ENCODE assay signal across 1 cellular context in genomic region chr17:43998552-43998951, GRCh38.
TF ChIP-seq lines count a peak whose summit lies in the region.

No MANE protein-coding gene starts in this region.

TF ChIP-seq in SK-N-SH, 30 proteins besides CTCF, POLR2A, EP300 and RAD21 (continued from another document):
- peak; percentile 68 for TF ChIP-seq PBX3 (IDR thresholded peaks at IDR 0.05)
- TF ChIP-seq TEAD4 (IDR thresholded peaks at IDR 0.05; ENCODE audit: borderline replicate concordance, insufficient read depth): 0 out of 2 replicates have a peak, but pooled peaks have one; percentile 29
- peak; percentile 39; the same call in 1 of the 2 replicates for TF ChIP-seq NFIC (IDR thresholded peaks at IDR 0.05; ENCODE audit: borderline replicate concordance)
- no peak for TF ChIP-seq RFX5 (IDR thresholded peaks at IDR 0.05; ENCODE audit: low read length)
